ENCODE assay signal across 8 cellular contexts in genomic region chr2:27736031-27736889, GRCh38. TPM values are rescaled to one million over a fixed set of nuclear protein-coding genes. Genes with fewer than 3 reads are reported as not detected.
DNase-seq lines count a peak whose midpoint lies in the region; ATAC-seq and TF ChIP-seq lines count a peak whose summit lies in the region.

No MANE protein-coding gene starts in this region.

- DNase-seq in M059J (ENCODE audit: low read depth) (peak; percentile 76), amniotic epithelial cell (ENCODE audit: low read depth) (peak; percentile 37), DMS53 treated with DMSO at 0.1 percent for 48 hours (lab: John Stamatoyannopoulos, UW; ENCODE audit: unreplicated experiment) (no peak), nephron progenitor cell (no peak), SIG-M5 treated with dmso at 0.1 percent for 504 hours (lab: John Stamatoyannopoulos, UW; ENCODE audit: unreplicated experiment) (no peak), DMS114 treated with DMSO at 0.1 percent for 48 hours (lab: John Stamatoyannopoulos, UW; ENCODE audit: unreplicated experiment) (no peak)
- no peak for DNase-seq in stimulated activated effector memory CD8-positive, alpha-beta T cell treated with anti-CD3 and anti-CD28 coated beads, Interleukin-12 subunit alpha, Interleukin-12 subunit beta, amount 100 ng/mL, for 72 hours (ENCODE audit: low spot score in 2 of 2)

- H3K27me3 ChIP-seq in layer of hippocampus (ENCODE audit: control insufficient read depth, insufficient read depth, low read length), result no peaks in the 10 kb centered on the region

- peak overlapping the region; percentile 65 for H3K27ac ChIP-seq in layer of hippocampus (ENCODE audit: low read depth, low read length)

- H3K4me3 Mint-ChIP-seq in stimulated activated effector memory CD8-positive, alpha-beta T cell treated with anti-CD3 and anti-CD28 coated beads, Interleukin-12 subunit alpha, Interleukin-12 subunit beta, amount 100 ng/mL, for 72 hours, result peak overlapping the region; percentile 47
- H3K4me3 Mint-ChIP-seq in nephron progenitor cell, result no peak overlapping the region

- H3K27ac Mint-ChIP-seq in stimulated activated effector memory CD8-positive, alpha-beta T cell treated with anti-CD3 and anti-CD28 coated beads, Interleukin-12 subunit alpha, Interleukin-12 subunit beta, amount 100 ng/mL, for 72 hours, result no peak overlapping the region
- no peak overlapping the region for H3K27ac Mint-ChIP-seq in nephron progenitor cell

- H3K4me1 Mint-ChIP-seq in stimulated activated effector memory CD8-positive, alpha-beta T cell treated with anti-CD3 and anti-CD28 coated beads, Interleukin-12 subunit alpha, Interleukin-12 subunit beta, amount 100 ng/mL, for 72 hours, result peaks cover 13% of the 10 kb centered on the region
- H3K4me1 Mint-ChIP-seq in nephron progenitor cell, result peaks cover 26% of the 10 kb centered on the region

- H3K36me3 Mint-ChIP-seq in stimulated activated effector memory CD8-positive, alpha-beta T cell treated with anti-CD3 and anti-CD28 coated beads, Interleukin-12 subunit alpha, Interleukin-12 subunit beta, amount 100 ng/mL, for 72 hours, result no peaks in the 10 kb centered on the region
- peaks cover 5% of the 10 kb centered on the region for H3K36me3 Mint-ChIP-seq in nephron progenitor cell (ENCODE audit: low read depth)

- no peak for ATAC-seq in stimulated activated effector memory CD8-positive, alpha-beta T cell treated with anti-CD3 and anti-CD28 coated beads, Interleukin-12 subunit alpha, Interleukin-12 subunit beta, amount 100 ng/mL, for 72 hours

- H3K27me3 Mint-ChIP-seq in nephron progenitor cell (ENCODE audit: low read depth, poor library complexity), result peaks cover 19% of the 10 kb centered on the region

- no peaks in the 10 kb centered on the region for H3K9me3 Mint-ChIP-seq in stimulated activated effector memory CD8-positive, alpha-beta T cell treated with anti-CD3 and anti-CD28 coated beads, Interleukin-12 subunit alpha, Interleukin-12 subunit beta, amount 100 ng/mL, for 72 hours
- peaks cover 16% of the 10 kb centered on the region for H3K9me3 Mint-ChIP-seq in nephron progenitor cell

- TF ChIP-seq CTCF in nephron progenitor cell (IDR thresholded peaks at IDR 0.05), result no peak

RNA-seq across cellular contexts. Expression of gene MRPL33, which starts 35.3 kb away (rescaled TPM):
- 184 and 206 TPM in 2 replicates for total RNA-seq in M059J (2014; rRNA removed; shearing (Covaris generic))

Comparison
In these comparisons a context has a peak if more than half of its experiments do, and no peak if none do; other contexts are left out.
1. DNase-seq: peak in M059J (single experiment) and amniotic epithelial cell (single experiment); none in stimulated activated effector memory CD8-positive, alpha-beta T cell treated with anti-CD3 and anti-CD28 coated beads, Interleukin-12 subunit alpha, Interleukin-12 subunit beta, amount 100 ng/mL, for 72 hours (0 of 2), DMS53 treated with DMSO at 0.1 percent for 48 hours (single experiment), nephron progenitor cell (single experiment), SIG-M5 treated with dmso at 0.1 percent for 504 hours (single experiment) and DMS114 treated with DMSO at 0.1 percent for 48 hours (single experiment).